ENCODE assay signal across 7 cellular contexts in the genomic region with DNA sequence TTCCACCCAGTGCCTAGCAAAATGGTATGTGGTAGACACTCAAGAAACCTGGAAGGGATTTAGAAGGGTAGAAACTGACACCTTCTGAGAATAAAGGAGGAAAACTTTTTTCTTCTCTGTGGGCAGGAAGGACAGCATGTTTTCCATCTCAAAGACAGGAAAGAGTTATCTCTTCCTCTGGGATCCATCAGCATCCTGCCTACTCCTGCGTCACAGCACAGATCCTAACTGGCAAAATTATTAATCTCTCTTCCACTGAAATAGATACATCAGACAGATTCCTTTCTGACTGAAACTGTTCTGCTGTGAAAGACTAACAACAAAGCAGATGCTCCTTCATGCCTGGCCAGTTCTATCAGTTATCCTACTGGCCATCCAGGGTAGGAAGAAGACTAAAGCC.
"Had no signal": no experiment of that assay in that cellular context is flagged by ENCODE, and none has a peak within 500 bp of the region (broad histone marks: within the 10 kb centered on the region; RNA-seq: fewer than 3 reads in every experiment).

No MANE protein-coding gene starts in this region.

- H3K9ac ChIP-seq: GM23248 had no signal

- ATAC-seq: K562 had no signal

- H2AFZ ChIP-seq: GM23248 had no signal

- H3K27ac ChIP-seq: GM23248, HL-60 had no signal

- H3K9me3 ChIP-seq: HAP-1 had no signal

- H3K4me1 ChIP-seq: HAP-1 had no signal

- H3K36me3 ChIP-seq: HAP-1 had no signal

- FAIRE-seq: K562 had no signal

- DNase-seq: GM23248, GOT3, H7, IMR-90 had no signal

- H3K4me3 ChIP-seq: GM23248, HAP-1, K562 had no signal
